ENCODE assay signal across 8 cellular contexts in the genomic region with DNA sequence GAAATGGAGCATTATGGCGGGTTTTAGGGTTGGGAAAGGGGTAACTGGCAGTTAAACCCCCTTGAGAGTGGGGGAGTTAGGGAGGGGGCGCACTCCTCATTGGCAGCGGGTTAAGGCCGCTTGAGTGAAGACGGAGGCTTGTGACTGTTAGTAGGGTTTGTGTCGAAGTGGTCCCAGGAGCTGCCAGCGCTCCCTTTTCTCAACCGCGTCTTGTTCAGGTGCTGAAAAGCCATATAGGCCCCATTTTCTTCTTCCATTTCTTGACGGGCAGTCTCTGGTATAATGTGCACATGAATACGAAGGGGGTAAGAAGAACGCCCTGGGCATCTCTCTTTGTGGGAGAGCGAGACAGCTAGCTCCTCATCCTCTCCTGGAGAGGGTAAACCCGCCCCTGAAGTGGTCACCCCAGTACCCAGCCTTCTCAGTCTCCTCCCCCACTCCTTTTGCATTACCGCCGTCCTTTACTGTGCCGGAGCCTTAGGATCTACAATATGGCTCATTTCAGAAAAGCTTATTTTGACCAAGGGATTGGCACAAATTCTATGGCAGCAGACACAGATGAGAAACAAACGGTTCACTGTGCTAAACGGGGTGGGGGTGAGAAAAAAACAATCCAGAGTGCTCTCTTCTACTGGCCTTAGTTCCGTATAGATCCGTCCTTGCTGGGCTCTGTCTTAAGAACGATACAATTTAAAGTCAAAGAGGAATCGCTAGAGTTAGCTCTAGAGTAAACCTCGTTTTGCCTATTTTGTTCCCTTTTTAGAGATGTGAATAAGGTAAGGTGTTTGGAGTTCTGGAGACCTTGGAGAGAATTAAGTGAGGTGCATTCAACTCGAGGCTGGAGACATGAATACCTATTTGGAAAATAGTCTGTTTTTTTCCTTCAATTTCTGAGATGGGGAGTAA. TPM values are rescaled to one million over a fixed set of nuclear protein-coding genes. Genes with fewer than 3 reads are reported as not detected.
A peak's percentile ranks its signal among the peaks of the same experiment; 100 is the strongest.
DNase-seq lines count a peak whose midpoint lies in the region; ATAC-seq lines count a peak whose summit lies in the region.

No MANE protein-coding gene starts in this region.

- H3K27ac ChIP-seq in HUES48 (ENCODE audit: low read depth, low read length) (peak overlapping the region; percentile 98), SJSA1 (peak overlapping the region; percentile 100), adipose tissue (ENCODE audit: low read depth, low read length) (peak overlapping the region; percentile 99), right cardiac atrium (ENCODE audit: low read length) (peak overlapping the region; percentile 100)

- H3K36me3 ChIP-seq in HUES48 (ENCODE audit: control insufficient read depth, insufficient read depth, low read length): peaks cover 3% of the 10 kb centered on the region; the same call in 1 of the 2 replicates
- peaks cover 28% of the 10 kb centered on the region for H3K36me3 ChIP-seq in SJSA1

- ATAC-seq in right cardiac atrium: peak; percentile 7 to 10
- no peak for ATAC-seq in GM19463 (IDR thresholded peaks at IDR 0.05; ENCODE audit: unreplicated experiment)
- no peak for ATAC-seq in GM18868 (IDR thresholded peaks at IDR 0.05; ENCODE audit: unreplicated experiment)

- H3K27me3 ChIP-seq in HUES48 (ENCODE audit: control insufficient read depth, insufficient read depth, low read length) (no peaks in the 10 kb centered on the region), SJSA1 (replicated peaks) (no peaks in the 10 kb centered on the region), right cardiac atrium (ENCODE audit: control insufficient read depth, insufficient read depth) (no peaks in the 10 kb centered on the region)

- peaks cover 33% of the 10 kb centered on the region for H3K4me1 ChIP-seq in HUES48 (ENCODE audit: control insufficient read depth, insufficient read depth, low read length)
- H3K4me1 ChIP-seq in SJSA1 (replicated peaks): peaks cover 29% of the 10 kb centered on the region
- no peaks in the 10 kb centered on the region for H3K4me1 ChIP-seq in right cardiac atrium (ENCODE audit: control insufficient read depth, insufficient read depth, low read length)

- intact Hi-C loops in right cardiac atrium (cut with DNase I): no loop called here

- H3K9me3 ChIP-seq in HUES48 (ENCODE audit: control insufficient read depth, insufficient read depth, low read length) (no peaks in the 10 kb centered on the region), SJSA1 (replicated peaks) (no peaks in the 10 kb centered on the region), right cardiac atrium (ENCODE audit: control insufficient read depth, low read length) (no peaks in the 10 kb centered on the region)

- in situ Hi-C loops in Caki2 (cut with HindIII; ENCODE audit: low pct_unique_long_range_greater_than_20kb, low sequenced_read_pairs): no loop called here

- 0 to 1% (median 0%) methylated on average over 25 of the region's 25 CpGs for WGBS in adipose tissue, 3 donors
- WGBS in right cardiac atrium: under 1% methylated on average over 25 of the region's 25 CpGs

- peak; percentile 57 for DNase-seq in Caki2 (ENCODE audit: low read depth)
- DNase-seq in SJSA1 (ENCODE audit: low read depth in 1 of 2, low spot score in 2 of 2): peak; percentile 43 to 60
- DNase-seq in right cardiac atrium: peak; percentile 42 to 71 (median 62)
- peak; percentile 67 for DNase-seq in putamen (ENCODE audit: low spot score)

- H3K4me3 ChIP-seq in HUES48 (ENCODE audit: low read depth, low read length) (peak overlapping the region; percentile 97), SJSA1 (peak overlapping the region; percentile 71), right cardiac atrium (ENCODE audit: low read length) (peak overlapping the region; percentile 73)

- H3K9ac ChIP-seq in HUES48 (ENCODE audit: low read depth, low read length): peak overlapping the region; percentile 99

RNA-seq across cellular contexts. Expression of a gene that starts 1.0 kb away (rescaled TPM):
- 9.2 and 12.2 TPM in 2 replicates for total RNA-seq in Caki2 (2014; rRNA removed; shearing (Covaris generic); ENCODE audit: low replicate concordance)
- total RNA-seq in SJSA1 (2014; rRNA removed; shearing (Covaris generic)): 21.8 and 32.2 TPM in 2 replicates
- 10 to 100 TPM; 14.2 to 21.1 (median 20.2) TPM for polyA plus RNA-seq in adipose tissue
- total RNA-seq in right cardiac atrium: 10 to 100 TPM; 49.2 to 73.1 (median 59.1) TPM
- 17.8 TPM for polyA plus RNA-seq in right cardiac atrium

Comparison
In these comparisons a context has a peak if more than half of its experiments do, and no peak if none do; other contexts are left out.
1. ATAC-seq: peak in right cardiac atrium (2 of 2); none in GM19463 (single experiment) and GM18868 (single experiment).
2. Peak in every context shown above with its lines, with median percentiles within 50 percentile points of each other: DNase-seq, H3K27ac ChIP-seq and H3K4me3 ChIP-seq.